ENCODE assay signal across 13 cellular contexts in the genomic region with DNA sequence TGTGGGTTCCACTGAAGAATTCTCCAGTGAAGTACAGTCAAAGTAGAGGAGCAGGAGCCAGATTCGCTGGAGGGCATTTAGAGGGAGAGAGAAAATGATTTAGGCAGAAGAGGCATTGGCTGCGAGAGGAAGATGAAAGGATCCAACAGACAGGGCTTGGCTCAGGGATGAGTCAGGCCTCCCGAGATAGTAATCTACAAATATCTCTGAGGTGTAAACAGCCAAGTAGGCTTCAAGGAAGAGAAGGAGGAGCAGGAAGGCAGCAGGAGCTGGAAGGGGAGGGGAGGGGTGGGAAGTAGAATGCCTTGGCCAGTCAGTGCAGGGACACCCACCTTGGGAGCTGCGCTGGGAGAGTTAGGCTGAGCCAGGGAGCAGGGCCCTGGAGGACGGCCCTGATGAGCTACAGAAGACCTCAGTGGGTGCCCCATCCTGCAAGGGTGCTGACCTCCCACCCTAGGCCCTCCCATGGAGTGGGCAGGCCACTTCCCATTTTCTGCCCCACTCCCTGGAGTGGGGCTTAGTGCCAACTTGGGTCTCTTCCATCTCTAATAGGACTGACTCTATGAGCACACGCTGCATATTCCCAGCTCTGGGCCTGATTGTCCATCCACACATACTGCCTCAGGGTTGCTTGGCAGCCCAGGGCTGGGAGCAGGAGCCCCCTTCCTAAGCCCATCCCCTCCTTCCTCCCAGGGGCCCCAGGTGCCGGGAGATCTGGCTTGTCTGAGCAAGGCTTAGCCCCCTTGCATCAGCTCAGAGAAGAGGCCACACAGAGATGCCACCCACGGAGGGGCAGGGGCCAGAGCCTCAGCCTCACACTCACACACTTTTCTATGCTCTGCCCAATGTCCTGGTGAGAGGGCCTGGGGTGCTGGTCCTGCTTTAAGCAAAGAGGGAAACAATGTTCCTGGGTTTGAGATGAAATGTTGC. TPM values are rescaled to one million over a fixed set of nuclear protein-coding genes. Genes with fewer than 3 reads are reported as not detected.
A peak's percentile ranks its signal among the peaks of the same experiment; 100 is the strongest.
DNase-seq lines count a peak whose midpoint lies in the region; ATAC-seq and TF ChIP-seq lines count a peak whose summit lies in the region.
"Had no signal": no experiment of that assay in that cellular context is flagged by ENCODE, and none has a peak within 500 bp of the region (broad histone marks: within the 10 kb centered on the region; RNA-seq: fewer than 3 reads in every experiment).

No MANE protein-coding gene starts in this region.

- H3K9me3 Mint-ChIP-seq in osteocyte (ENCODE audit: unreplicated experiment): peaks cover 5% of the 10 kb centered on the region

- H3K79me2 ChIP-seq in SK-N-SH (ENCODE audit: insufficient read depth): no peaks in the 10 kb centered on the region

- CTCF ChIA-PET in SK-N-SH (lab: Yijun Ruan, JAX): interaction anchor here (0.7 to 1.3 kb wide), 3 partner anchors 9 to 126 kb away, joined by 3 to 5 read pairs (median 4); no protein-coding TSS in a partner anchor

- TF ChIP-seq CTCF in SK-N-SH (IDR thresholded peaks at IDR 0.05) (no peak), fibroblast of villous mesenchyme (IDR thresholded peaks at IDR 0.05; ENCODE audit: insufficient read depth, low read depth, low read length) (no peak), osteocyte (IDR thresholded peaks at IDR 0.05) (no peak)

- H3K4me2 ChIP-seq in SK-N-SH: no peak overlapping the region

- no peaks in the 10 kb centered on the region for H3K36me3 Mint-ChIP-seq in osteocyte (ENCODE audit: unreplicated experiment)

- H3K9me2 ChIP-seq in SK-N-SH: no peaks in the 10 kb centered on the region

- H3K4me3 ChIP-seq in SK-N-SH (ENCODE audit: low read depth in 2 of 2, low read length in 1 of 2) (no peak overlapping the region), fibroblast of villous mesenchyme (ENCODE audit: low read depth, low read length) (no peak overlapping the region), skeletal muscle tissue (ENCODE audit: low read length in 3 of 3) (no peak overlapping the region)
- H3K4me3 ChIP-seq: suprapubic skin had no signal

- H3F3A ChIP-seq in SK-N-SH (replicated peaks; ENCODE audit: insufficient read depth): no peaks in the 10 kb centered on the region

- no peak overlapping the region for H3K27ac Mint-ChIP-seq in osteocyte (ENCODE audit: unreplicated experiment)

- WGBS in SK-N-SH (ENCODE audit: low lambda C conversion rate): 28% methylated on average over 8 of the region's 8 CpGs

- TF ChIP-seq RAD21 in SK-N-SH (IDR thresholded peaks at IDR 0.05; ENCODE audit: low read length): no peak

- H3K9ac ChIP-seq in SK-N-SH (no peak overlapping the region), skeletal muscle tissue (ENCODE audit: low read depth in 1 of 3, low read length in 3 of 3) (no peak overlapping the region)

- H2AFZ ChIP-seq in SK-N-SH (ENCODE audit: low read depth): no peak overlapping the region

- no peak for ATAC-seq in HG02571 (IDR thresholded peaks at IDR 0.05; ENCODE audit: unreplicated experiment)

- H3K27ac ChIP-seq in SK-N-SH (ENCODE audit: low read depth in 2 of 2, low read length in 1 of 2) (no peak overlapping the region), skeletal muscle tissue (ENCODE audit: low read depth, low read length) (peak overlapping the region; percentile 32)
- H3K27ac ChIP-seq: suprapubic skin had no signal

- H3K27me3 Mint-ChIP-seq in osteocyte (ENCODE audit: unreplicated experiment): no peaks in the 10 kb centered on the region

- H3K9me3 ChIP-seq in SK-N-SH (no peaks in the 10 kb centered on the region), skeletal muscle tissue (ENCODE audit: control insufficient read depth in 3 of 3, low read length in 3 of 3) (no peaks in the 10 kb centered on the region)
- H3K9me3 ChIP-seq: suprapubic skin had no signal

- DNase-seq in HCEC 1CT: peak; percentile 17
- DNase-seq in SK-N-SH: no peak
- DNase-seq in fibroblast of villous mesenchyme (ENCODE audit: low read depth): peak; percentile 82
- DNase-seq in osteocyte (ENCODE audit: extremely low spot score, unreplicated experiment): no peak
- no peak for DNase-seq in NCI-H2227 (lab: John Stamatoyannopoulos, UW; ENCODE audit: unreplicated experiment)
- no peak for DNase-seq in NCI-H2227 treated with DMSO at 0.1 percent for 48 hours (lab: John Stamatoyannopoulos, UW)
- DNase-seq: DMS 273 treated with DMSO at 0.1 percent for 48 hours, kidney glomerular epithelial cell, NCI-H748 treated with DMSO at 0.1 percent for 48 hours, occipital lobe had no signal

- peaks cover 11% of the 10 kb centered on the region for H3K4me1 Mint-ChIP-seq in osteocyte (ENCODE audit: unreplicated experiment)

- peaks cover 14% of the 10 kb centered on the region for H3K27me3 ChIP-seq in SK-N-SH (ENCODE audit: insufficient read depth)
- H3K27me3 ChIP-seq in skeletal muscle tissue (ENCODE audit: control insufficient read depth in 3 of 3, insufficient read depth in 3 of 3, low read length in 3 of 3): peaks cover 0 to 12% (median 0%) of the 10 kb centered on the region in 3 donors
- H3K27me3 ChIP-seq: suprapubic skin had no signal

- POLR2A ChIA-PET in SK-N-SH (lab: Yijun Ruan, JAX): no interaction called here

- TF ChIP-seq EP300 in SK-N-SH (IDR thresholded peaks at IDR 0.05; ENCODE audit: borderline replicate concordance in 1 of 2, low read depth in 1 of 2, low read length in 1 of 2): no peak

- H3K4me1 ChIP-seq in SK-N-SH (ENCODE audit: control insufficient read depth in 1 of 2, insufficient read depth in 2 of 2, low read depth in 1 of 2, low read length in 1 of 2) (peaks cover 0 to 15% of the 10 kb centered on the region in 2 experiments; a peak in 1 of 4 replicates), skeletal muscle tissue (ENCODE audit: control insufficient read depth in 3 of 3, insufficient read depth in 3 of 3, low read length in 3 of 3) (peaks cover 3 to 13% (median 11%) of the 10 kb centered on the region in 3 donors)

- no peaks in the 10 kb centered on the region; the same call in 1 of the 2 replicates for H4K20me1 ChIP-seq in SK-N-SH (ENCODE audit: insufficient read depth)

- no peaks in the 10 kb centered on the region for H3K36me3 ChIP-seq in SK-N-SH (replicated peaks in 1 of 2; ENCODE audit: control insufficient read depth in 1 of 2, insufficient read depth in 2 of 2, low read length in 1 of 2)
- H3K36me3 ChIP-seq in skeletal muscle tissue (ENCODE audit: control insufficient read depth in 3 of 3, insufficient read depth in 3 of 3, low read length in 3 of 3): no peaks in the 10 kb centered on the region
- H3K36me3 ChIP-seq: suprapubic skin had no signal

- H3K4me3 Mint-ChIP-seq in osteocyte (ENCODE audit: unreplicated experiment): no peak overlapping the region

TF ChIP-seq in SK-N-SH, 30 proteins besides CTCF, POLR2A, EP300 and RAD21:
- TF ChIP-seq GATA2 (CRISPR knock-in tag; IDR thresholded peaks at IDR 0.05) (0 out of 2 replicates have a peak, but pooled peaks have one; percentile 13), ELF1 (IDR thresholded peaks at IDR 0.05) (no peak), CHD2 (IDR thresholded peaks at IDR 0.05; ENCODE audit: low read length, partially characterized antibody) (no peak), EZH2phosphoT487 (IDR thresholded peaks at IDR 0.05; ENCODE audit: borderline replicate concordance, low read depth) (no peak), NFIC (IDR thresholded peaks at IDR 0.05; ENCODE audit: borderline replicate concordance) (no peak), FOSL2 (IDR thresholded peaks at IDR 0.05; ENCODE audit: borderline replicate concordance, low read depth) (peak; percentile 53; the same call in 1 of the 2 replicates), GABPA (IDR thresholded peaks at IDR 0.05; ENCODE audit: low read depth) (no peak), SIN3A (IDR thresholded peaks at IDR 0.05; ENCODE audit: borderline replicate concordance, low read depth, low read length) (no peak), TAF1 (IDR thresholded peaks at IDR 0.05; ENCODE audit: borderline replicate concordance, low read depth, low read length) (no peak), REST (IDR thresholded peaks at IDR 0.05; ENCODE audit: low read depth, low read length) (no peak), TCF12 (IDR thresholded peaks at IDR 0.05) (no peak)
- TF ChIP-seq, protein P1, sequence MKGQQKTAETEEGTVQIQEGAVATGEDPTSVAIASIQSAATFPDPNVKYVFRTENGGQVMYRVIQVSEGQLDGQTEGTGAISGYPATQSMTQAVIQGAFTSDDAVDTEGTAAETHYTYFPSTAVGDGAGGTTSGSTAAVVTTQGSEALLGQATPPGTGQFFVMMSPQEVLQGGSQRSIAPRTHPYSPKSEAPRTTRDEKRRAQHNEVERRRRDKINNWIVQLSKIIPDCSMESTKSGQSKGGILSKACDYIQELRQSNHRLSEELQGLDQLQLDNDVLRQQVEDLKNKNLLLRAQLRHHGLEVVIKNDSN (IDR thresholded peaks at IDR 0.05; ENCODE audit: borderline replicate concordance, low read depth): no peak

RNA-seq across cellular contexts. Expression of gene PJA1, which starts 55.3 kb away (rescaled TPM):
- polyA plus RNA-seq in SK-N-SH (2012; rRNA removed): 15.7 and 16.5 TPM in 2 replicates
- 15.1 and 15.7 TPM in 2 replicates for polyA plus RNA-seq in SK-N-SH (2012; cell fraction: cytosol; rRNA removed)
- polyA plus RNA-seq in SK-N-SH (2012; cell fraction: nucleus; rRNA removed): 12.4 and 14.4 TPM in 2 replicates
- total RNA-seq in fibroblast of villous mesenchyme (25.4 and 28.1 TPM in 2 replicates), skeletal muscle tissue (51.7 TPM), osteocyte (27.8 and 29.7 TPM in 2 replicates)

Comparison
In these comparisons a context has a peak if more than half of its experiments do, and no peak if none do; other contexts are left out.
1. DNase-seq: peak in HCEC 1CT (single experiment) and fibroblast of villous mesenchyme (single experiment); none in SK-N-SH (single experiment), osteocyte (single experiment), NCI-H2227 (single experiment) and NCI-H2227 treated with DMSO at 0.1 percent for 48 hours (single experiment).